In the genomic region with DNA sequence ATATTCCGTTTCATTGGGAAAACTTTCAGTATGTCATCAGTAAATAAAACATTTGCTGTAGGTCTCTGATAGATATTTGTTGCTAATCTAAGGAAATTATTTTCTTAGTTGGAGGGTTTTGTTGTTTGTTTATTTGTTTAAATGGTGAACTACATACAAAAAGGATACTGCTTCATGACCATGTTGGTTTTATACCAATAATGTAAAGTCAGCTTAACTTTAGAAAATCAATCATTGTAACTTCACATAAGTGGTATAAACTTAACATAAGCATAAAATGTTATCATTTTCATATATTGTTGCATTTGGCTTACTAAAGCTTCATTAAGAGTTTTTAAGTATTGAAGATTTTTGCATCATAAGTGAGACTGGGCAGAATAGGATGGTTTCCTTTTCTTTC, we compare ENCODE assay signal across 19 cellular contexts. TPM values are rescaled to one million over a fixed set of nuclear protein-coding genes. Genes with fewer than 3 reads are reported as not detected.
DNase-seq lines count a peak whose midpoint lies in the region; ATAC-seq, FAIRE-seq and TF ChIP-seq lines count a peak whose summit lies in the region.
"Had no signal": no experiment of that assay in that cellular context is flagged by ENCODE, and none has a peak within 500 bp of the region (broad histone marks: within the 10 kb centered on the region; RNA-seq: fewer than 3 reads in every experiment).

No MANE protein-coding gene starts in this region.

- no peaks in the 10 kb centered on the region for H3K27me3 Mint-ChIP-seq in T-helper 17 cell
- H3K27me3 Mint-ChIP-seq: CD4-positive, alpha-beta memory T cell had no signal

- peaks cover 10% of the 10 kb centered on the region for H3K4me1 Mint-ChIP-seq in T-helper 17 cell

- H3K27ac Mint-ChIP-seq in T-helper 17 cell: peak overlapping the region; percentile 41

- TF ChIP-seq POLR2A in A549 (IDR thresholded peaks at IDR 0.05; ENCODE audit: low read length) (no peak), endothelial cell of umbilical vein (IDR thresholded peaks at IDR 0.05; ENCODE audit: low read depth, low read length) (no peak)

- WGBS in A549 (ENCODE audit: missing lambda C conversion rate): 88% methylated on average over 1 of the region's 1 CpG

- H3K27me3 ChIP-seq in KMS-11 (ENCODE audit: insufficient read depth, low read depth) (no peaks in the 10 kb centered on the region), endothelial cell of umbilical vein (ENCODE audit: control insufficient read depth in 2 of 2, insufficient read depth in 2 of 2, low read length in 2 of 2) (no peaks in the 10 kb centered on the region)

- H3K4me1 ChIP-seq in A549: no peaks in the 10 kb centered on the region
- peaks cover 73% of the 10 kb centered on the region for H3K4me1 ChIP-seq in KMS-11 (ENCODE audit: low read depth, poor library complexity, severe bottlenecking)
- no peaks in the 10 kb centered on the region for H3K4me1 ChIP-seq in endothelial cell of umbilical vein (ENCODE audit: control insufficient read depth, extremely low read depth, insufficient read depth, low read length)

- H3K36me3 ChIP-seq in KMS-11 (ENCODE audit: insufficient read depth) (peaks cover 4% of the 10 kb centered on the region; the same call in 1 of the 2 replicates), endothelial cell of umbilical vein (ENCODE audit: control insufficient read depth in 2 of 2, extremely low read depth in 1 of 2, insufficient read depth in 2 of 2, low read length in 2 of 2) (peaks cover 0 to 7% of the 10 kb centered on the region in 2 experiments)

- dilution Hi-C loops in endothelial cell of umbilical vein (cut with MboI; ENCODE audit: extremely low pct_ligation_motif_present, low sequenced_read_pairs): no loop called here

- POLR2A ChIA-PET in A549 (lab: Yijun Ruan, JAX) (no interaction called here), endothelial cell of umbilical vein (lab: Charles Lee) (no interaction called here)

- TF ChIP-seq RAD21 in A549 (conservative IDR thresholded peaks at IDR 0.05 in 1 of 2, IDR thresholded peaks at IDR 0.05 in 1 of 2): no peak

- FAIRE-seq in A549 (lab: Jason Lieb, UNC): peak; percentile 86
- FAIRE-seq in endothelial cell of umbilical vein (lab: Jason Lieb, UNC): peak; percentile 53
- FAIRE-seq: A204.1, H1 had no signal

- no peak overlapping the region for H3K4me2 ChIP-seq in A549
- H3K4me2 ChIP-seq in KMS-11: peak overlapping the region; percentile 96
- no peak overlapping the region for H3K4me2 ChIP-seq in endothelial cell of umbilical vein (ENCODE audit: insufficient read depth, low read length)

- CTCF ChIA-PET in A549 (lab: Yijun Ruan, JAX) (interaction anchor here (0.7 to 2.0 kb wide), 8 partner anchors 9 to 890 kb away, joined by 3 to 7 read pairs (median 4); no protein-coding TSS in a partner anchor), endothelial cell of umbilical vein (lab: Charles Lee) (interaction anchor here (0.9 to 1.4 kb wide), 3 partner anchors 50 to 81 kb away, joined by 3 to 6 read pairs (median 3); a partner anchor contains a TSS)

- ATAC-seq in A549: no peak
- ATAC-seq in T-helper 17 cell: no peak

- intact Hi-C loops in endothelial cell of umbilical vein (cut with micrococcal nuclease): no loop called here

- DNase-seq in A549 (ENCODE audit: low read depth in 1 of 2, low spot score in 1 of 2): no peak
- no peak for DNase-seq in T-helper 17 cell
- no peak for DNase-seq in endothelial cell of umbilical vein (ENCODE audit: low read depth, low spot score)
- no peak for DNase-seq in DMS79 (lab: John Stamatoyannopoulos, UW)
- DNase-seq in activated CD8-positive, alpha-beta memory T cell treated with anti-CD3 and anti-CD28 coated beads, Interleukin-2, amount 50 U/mL, for 4 hours: no peak
- DNase-seq in stimulated activated CD4-positive, alpha-beta T cell treated with anti-CD3 and anti-CD28 coated beads, Interleukin-2, amount 100 ng/mL, for 48 hours: no peak
- no peak for DNase-seq in EL
- DNase-seq: C1 segment of cervical spinal cord; Calu3; CD4-positive, alpha-beta memory T cell; COR-L47; DMS153; GM23248; H7; HCEC 1CT had no signal

- H3K4me3 Mint-ChIP-seq in T-helper 17 cell: no peak overlapping the region
- H3K4me3 Mint-ChIP-seq: CD4-positive, alpha-beta memory T cell had no signal

- TF ChIP-seq CTCF in A549 (IDR thresholded peaks at IDR 0.05): no peak
- no peak for TF ChIP-seq CTCF in KMS-11 (conservative IDR thresholded peaks at IDR 0.05; ENCODE audit: low read depth, low read length)
- no peak for TF ChIP-seq CTCF in endothelial cell of umbilical vein (IDR thresholded peaks at IDR 0.05; ENCODE audit: extremely low read depth in 1 of 2, insufficient read depth in 1 of 2, low read depth in 1 of 2, low read length in 2 of 2)

- H3K79me2 ChIP-seq in KMS-11 (ENCODE audit: insufficient read depth, low read depth): peaks cover 9% of the 10 kb centered on the region; the same call in 1 of the 2 replicates
- peaks cover 10% of the 10 kb centered on the region for H3K79me2 ChIP-seq in endothelial cell of umbilical vein (ENCODE audit: control insufficient read depth, insufficient read depth, low read length)

- H3K36me3 Mint-ChIP-seq in T-helper 17 cell (ENCODE audit: low read depth): peaks cover 3% of the 10 kb centered on the region

- H3K4me3 ChIP-seq in A549 (no peak overlapping the region), KMS-11 (IDR thresholded peaks at IDR 0.05; ENCODE audit: insufficient read depth, low read depth, low read length) (no peak overlapping the region), endothelial cell of umbilical vein (replicated peaks in 1 of 3; ENCODE audit: insufficient read depth in 1 of 3, low read depth in 1 of 3, low read length in 3 of 3) (no peak overlapping the region)
- H3K4me3 ChIP-seq: GM23248 had no signal

- no peak overlapping the region for H2AFZ ChIP-seq in KMS-11 (ENCODE audit: low read depth)
- H2AFZ ChIP-seq in endothelial cell of umbilical vein (ENCODE audit: low read depth, low read length): no peak overlapping the region
- H2AFZ ChIP-seq: GM23248 had no signal

- no peaks in the 10 kb centered on the region for H4K20me1 ChIP-seq in KMS-11 (ENCODE audit: insufficient read depth)
- no peaks in the 10 kb centered on the region for H4K20me1 ChIP-seq in endothelial cell of umbilical vein (replicated peaks; ENCODE audit: control insufficient read depth, extremely low read depth, insufficient read depth, low read length)

- TF ChIP-seq EP300 in A549 (IDR thresholded peaks at IDR 0.05): no peak

- H3K27ac ChIP-seq in A549 (no peak overlapping the region), KMS-11 (no peak overlapping the region), endothelial cell of umbilical vein (ENCODE audit: insufficient read depth, low read depth, low read length) (no peak overlapping the region)
- H3K27ac ChIP-seq: 22Rv1, GM23248 had no signal

- BruUV-seq in endothelial cell of umbilical vein (replicated peaks; lab: Mats Ljungman, UMichigan): no TSS peak

- H3K9ac ChIP-seq in KMS-11: no peak overlapping the region
- no peak overlapping the region for H3K9ac ChIP-seq in endothelial cell of umbilical vein (replicated peaks; ENCODE audit: extremely low read depth, insufficient read depth, low read length)
- H3K9ac ChIP-seq: GM23248 had no signal

- H3K9me3 ChIP-seq in A549 (no peaks in the 10 kb centered on the region), T-helper 17 cell (ENCODE audit: control insufficient read depth, low read length, poor library complexity, severe bottlenecking) (no peaks in the 10 kb centered on the region), endothelial cell of umbilical vein (replicated peaks; ENCODE audit: control insufficient read depth, insufficient read depth, low read length) (no peaks in the 10 kb centered on the region)

- H3K9me1 ChIP-seq in endothelial cell of umbilical vein (replicated peaks; ENCODE audit: control insufficient read depth, extremely low read depth, insufficient read depth, low read length): no peaks in the 10 kb centered on the region

TF ChIP-seq in A549, 52 proteins besides CTCF, POLR2A, EP300 and RAD21:
- TF ChIP-seq MAFK (IDR thresholded peaks at IDR 0.05; ENCODE audit: partially characterized antibody) (peak; percentile 54), MYC (IDR thresholded peaks at IDR 0.05; ENCODE audit: borderline replicate concordance, low read length) (no peak)

TF ChIP-seq in endothelial cell of umbilical vein, 7 proteins besides CTCF, POLR2A, EP300 and RAD21:
- no peak for TF ChIP-seq FOS (IDR thresholded peaks at IDR 0.05; ENCODE audit: borderline replicate concordance, insufficient read depth, low read length)
- TF ChIP-seq, protein P1, sequence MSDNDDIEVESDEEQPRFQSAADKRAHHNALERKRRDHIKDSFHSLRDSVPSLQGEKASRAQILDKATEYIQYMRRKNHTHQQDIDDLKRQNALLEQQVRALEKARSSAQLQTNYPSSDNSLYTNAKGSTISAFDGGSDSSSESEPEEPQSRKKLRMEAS (IDR thresholded peaks at IDR 0.05; ENCODE audit: insufficient read depth, insufficient read length): no peak
- TF ChIP-seq GATA2 (IDR thresholded peaks at IDR 0.05; ENCODE audit: insufficient read depth, insufficient read length, low read depth, low read length): no peak
- no peak for TF ChIP-seq POLR2AphosphoS5 (IDR thresholded peaks at IDR 0.05; ENCODE audit: insufficient read depth, low read depth, low read length)
- TF ChIP-seq EZH2 (IDR thresholded peaks at IDR 0.05; ENCODE audit: borderline replicate concordance, low read depth, low read length, severe bottlenecking): no peak
- TF ChIP-seq MYC (IDR thresholded peaks at IDR 0.05; ENCODE audit: low read depth, low read length): no peak
- TF ChIP-seq JUN (IDR thresholded peaks at IDR 0.05; ENCODE audit: borderline replicate concordance, insufficient read depth, insufficient read length, low read depth): no peak

RNA-seq across cellular contexts. Expression of a gene that starts 57.9 kb away (rescaled TPM):
- 25.2 and 30.9 TPM in 2 replicates for polyA plus RNA-seq in A549 (2011; rRNA removed)
- polyA plus RNA-seq in A549 (2012; cell fraction: cytosol; rRNA removed): 17.1 and 21.7 TPM in 2 replicates
- polyA plus RNA-seq in A549 (2012; cell fraction: nucleus; rRNA removed): 9.0 and 13.0 TPM in 2 replicates
- 39.6 to 41.1 TPM (median 39.6 TPM) in 3 replicates for polyA plus RNA-seq in A549 (2017; fragmentation: RNase III; extraction: RNeasy Plus Mini Kit Qiagen cat#74134 plus additional on column Dnase treatment)
- polyA minus RNA-seq in A549 (2011; rRNA and poly(A)+ RNA removed): 11.8 and 13.9 TPM in 2 replicates
- total RNA-seq in T-helper 17 cell: 10 to 100 TPM; 28.8 to 31.7 TPM
- total RNA-seq in endothelial cell of umbilical vein: 28.4 and 29.1 TPM in 2 replicates
- polyA plus RNA-seq in endothelial cell of umbilical vein: 6.9 and 11.2 TPM in 2 replicates
- 13.6 and 14.7 TPM in 2 replicates for polyA plus RNA-seq in endothelial cell of umbilical vein (2011; cell fraction: cytosol; rRNA removed)
- 22.2 and 26.3 TPM in 2 replicates for polyA plus RNA-seq in endothelial cell of umbilical vein (2011; cell fraction: nucleus; rRNA removed)
- polyA plus RNA-seq in endothelial cell of umbilical vein (2012): 24.9 and 29.7 TPM in 2 replicates
- polyA minus RNA-seq in endothelial cell of umbilical vein: 13.5 and 16.0 TPM in 2 replicates
- polyA minus RNA-seq in endothelial cell of umbilical vein (2011; cell fraction: cytosol; rRNA and poly(A)+ RNA removed): 10.3 TPM
- 20.3 and 31.1 TPM in 2 replicates for polyA minus RNA-seq in endothelial cell of umbilical vein (2011; cell fraction: nucleus; rRNA and poly(A)+ RNA removed)
